1 cellular context compared by ENCODE assay signal in the genomic region with DNA sequence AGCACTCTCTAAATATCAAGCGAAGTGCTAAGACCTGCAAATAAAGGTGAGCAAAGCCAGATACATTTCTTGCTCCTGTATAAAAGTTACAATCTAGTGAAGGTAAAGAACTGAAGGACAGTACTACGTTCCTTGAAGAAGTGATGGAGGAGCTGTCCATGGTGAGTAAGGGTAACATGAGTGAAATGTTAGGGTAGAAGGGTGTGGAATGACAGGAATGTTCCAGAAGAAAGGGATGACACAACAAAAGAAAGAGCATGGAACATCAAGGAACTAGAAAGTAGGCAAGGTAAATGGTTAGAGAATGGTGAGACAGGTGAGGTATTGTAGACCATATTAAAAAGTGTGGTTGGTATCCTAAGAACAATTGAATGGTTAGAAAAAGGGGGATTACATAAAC.
TF ChIP-seq lines count a peak whose summit lies in the region.

No MANE protein-coding gene starts in this region.

TF ChIP-seq in SK-N-SH, 30 proteins besides CTCF, POLR2A, EP300 and RAD21 (continued from another document):
- TF ChIP-seq, protein P1, sequence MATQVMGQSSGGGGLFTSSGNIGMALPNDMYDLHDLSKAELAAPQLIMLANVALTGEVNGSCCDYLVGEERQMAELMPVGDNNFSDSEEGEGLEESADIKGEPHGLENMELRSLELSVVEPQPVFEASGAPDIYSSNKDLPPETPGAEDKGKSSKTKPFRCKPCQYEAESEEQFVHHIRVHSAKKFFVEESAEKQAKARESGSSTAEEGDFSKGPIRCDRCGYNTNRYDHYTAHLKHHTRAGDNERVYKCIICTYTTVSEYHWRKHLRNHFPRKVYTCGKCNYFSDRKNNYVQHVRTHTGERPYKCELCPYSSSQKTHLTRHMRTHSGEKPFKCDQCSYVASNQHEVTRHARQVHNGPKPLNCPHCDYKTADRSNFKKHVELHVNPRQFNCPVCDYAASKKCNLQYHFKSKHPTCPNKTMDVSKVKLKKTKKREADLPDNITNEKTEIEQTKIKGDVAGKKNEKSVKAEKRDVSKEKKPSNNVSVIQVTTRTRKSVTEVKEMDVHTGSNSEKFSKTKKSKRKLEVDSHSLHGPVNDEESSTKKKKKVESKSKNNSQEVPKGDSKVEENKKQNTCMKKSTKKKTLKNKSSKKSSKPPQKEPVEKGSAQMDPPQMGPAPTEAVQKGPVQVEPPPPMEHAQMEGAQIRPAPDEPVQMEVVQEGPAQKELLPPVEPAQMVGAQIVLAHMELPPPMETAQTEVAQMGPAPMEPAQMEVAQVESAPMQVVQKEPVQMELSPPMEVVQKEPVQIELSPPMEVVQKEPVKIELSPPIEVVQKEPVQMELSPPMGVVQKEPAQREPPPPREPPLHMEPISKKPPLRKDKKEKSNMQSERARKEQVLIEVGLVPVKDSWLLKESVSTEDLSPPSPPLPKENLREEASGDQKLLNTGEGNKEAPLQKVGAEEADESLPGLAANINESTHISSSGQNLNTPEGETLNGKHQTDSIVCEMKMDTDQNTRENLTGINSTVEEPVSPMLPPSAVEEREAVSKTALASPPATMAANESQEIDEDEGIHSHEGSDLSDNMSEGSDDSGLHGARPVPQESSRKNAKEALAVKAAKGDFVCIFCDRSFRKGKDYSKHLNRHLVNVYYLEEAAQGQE (IDR thresholded peaks at IDR 0.05; ENCODE audit: low read depth, low read length), result peak; percentile 83
